ENCODE assay signal across 21 cellular contexts in the genomic region with DNA sequence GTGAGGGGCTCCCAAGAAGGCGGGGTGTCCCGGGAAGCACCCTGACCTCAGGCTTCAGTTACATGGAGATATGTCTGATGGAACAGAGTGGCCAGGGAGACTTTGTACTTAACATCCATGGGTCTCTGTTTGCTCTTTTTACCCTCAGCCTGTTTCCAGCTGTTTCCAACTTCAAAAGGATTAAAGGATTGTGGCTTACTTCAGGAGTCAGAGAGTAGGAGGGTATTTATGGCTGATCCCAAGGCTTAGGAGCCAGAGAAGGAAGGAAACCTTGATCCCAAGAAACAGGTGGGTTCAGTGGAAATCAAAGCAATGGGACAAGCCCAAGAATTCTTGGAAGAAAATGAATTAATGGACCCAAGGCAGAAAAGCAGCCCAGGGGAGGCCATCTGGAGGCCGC. TPM values are rescaled to one million over a fixed set of nuclear protein-coding genes. Genes with fewer than 3 reads are reported as not detected.
A peak's percentile ranks its signal among the peaks of the same experiment; 100 is the strongest.
DNase-seq lines count a peak whose midpoint lies in the region; FAIRE-seq and TF ChIP-seq lines count a peak whose summit lies in the region.
"Had no signal": no experiment of that assay in that cellular context is flagged by ENCODE, and none has a peak within 500 bp of the region (broad histone marks: within the 10 kb centered on the region; RNA-seq: fewer than 3 reads in every experiment).

No MANE protein-coding gene starts in this region.

- no peak overlapping the region for H3K4me3 ChIP-seq in astrocyte (ENCODE audit: insufficient read depth, low read depth, low read length)
- H3K4me3 ChIP-seq: Peyer's patch, SK-N-MC had no signal

- H3K4me1 ChIP-seq in astrocyte (ENCODE audit: insufficient read depth, low read length) = peaks cover 24% of the 10 kb centered on the region
- H3K4me1 ChIP-seq: Peyer's patch had no signal

- no peaks in the 10 kb centered on the region for H3K9me3 ChIP-seq in astrocyte (ENCODE audit: insufficient read depth, low read depth, low read length)
- H3K9me3 ChIP-seq: Peyer's patch had no signal

- no peak overlapping the region for H3K4me2 ChIP-seq in astrocyte (ENCODE audit: low read length)
- H3K4me2 ChIP-seq: KMS-11 had no signal

- peak; percentile 30 for DNase-seq in D721Med (ENCODE audit: insufficient read length, low spot score)
- peak; percentile 74 for DNase-seq in LHCN-M2 (ENCODE audit: low read depth)
- no peak for DNase-seq in astrocyte (ENCODE audit: low read depth)
- DNase-seq in osteocyte (ENCODE audit: extremely low spot score, unreplicated experiment) = peak; percentile 27
- no peak for DNase-seq in GM10266 (ENCODE audit: extremely low spot score)
- no peak for DNase-seq in HT-29 (ENCODE audit: low spot score)
- no peak for DNase-seq in activated CD4-positive, alpha-beta T cell treated with anti-CD3 and anti-CD28 coated beads, Interleukin-2, amount 50 U/mL, for 1 hour
- DNase-seq in AG08395 (ENCODE audit: low spot score) = no peak
- DNase-seq: ACHN, AML-193, DMS 273 treated with DMSO at 0.1 percent for 48 hours, GDM1, H7, NCI-H1436 treated with DMSO at 0.1 percent for 48 hours, NCI-H2029, NCI-H345, NCI-H526 treated with DMSO at 0.1 percent for 48 hours, Peyer's patch had no signal

- H3K4me3 Mint-ChIP-seq in astrocyte (ENCODE audit: unreplicated experiment) (no peak overlapping the region), osteocyte (ENCODE audit: unreplicated experiment) (no peak overlapping the region)

- no peaks in the 10 kb centered on the region for H4K20me1 ChIP-seq in astrocyte (ENCODE audit: insufficient read depth, low read length)

- H3K4me1 Mint-ChIP-seq in astrocyte (ENCODE audit: low read depth, unreplicated experiment) = peaks cover 44% of the 10 kb centered on the region
- peaks cover 19% of the 10 kb centered on the region for H3K4me1 Mint-ChIP-seq in osteocyte (ENCODE audit: unreplicated experiment)

- H3K36me3 ChIP-seq in astrocyte (ENCODE audit: insufficient read depth, low read length) = no peaks in the 10 kb centered on the region
- H3K36me3 ChIP-seq: Peyer's patch had no signal

- H3K36me3 Mint-ChIP-seq in astrocyte (ENCODE audit: low read depth, unreplicated experiment) (no peaks in the 10 kb centered on the region), osteocyte (ENCODE audit: unreplicated experiment) (no peaks in the 10 kb centered on the region)

- H3K27ac Mint-ChIP-seq in astrocyte (ENCODE audit: unreplicated experiment) (peak overlapping the region; percentile 74), osteocyte (ENCODE audit: unreplicated experiment) (no peak overlapping the region)

- H3K9ac ChIP-seq in astrocyte (ENCODE audit: low read length) = no peak overlapping the region
- H3K9ac ChIP-seq: KMS-11 had no signal

- no peaks in the 10 kb centered on the region for H3K79me2 ChIP-seq in astrocyte (ENCODE audit: insufficient read depth, low read length)

- no peak overlapping the region for H2AFZ ChIP-seq in astrocyte (ENCODE audit: low read depth, low read length)

- no peak overlapping the region for H3K27ac ChIP-seq in astrocyte (ENCODE audit: low read depth, low read length)
- H3K27ac ChIP-seq: C4-2B, KMS-11, Peyer's patch, SK-N-MC had no signal

- FAIRE-seq in D721Med (lab: Jason Lieb, UNC) (peak; percentile 41), astrocyte (lab: Jason Lieb, UNC) (no peak)

- H3K27me3 Mint-ChIP-seq in astrocyte (ENCODE audit: low read depth, unreplicated experiment) = no peaks in the 10 kb centered on the region
- no peaks in the 10 kb centered on the region for H3K27me3 Mint-ChIP-seq in osteocyte (ENCODE audit: unreplicated experiment)

- H3K9me3 Mint-ChIP-seq in astrocyte (ENCODE audit: unreplicated experiment) (peaks cover 3% of the 10 kb centered on the region), osteocyte (ENCODE audit: unreplicated experiment) (no peaks in the 10 kb centered on the region)

- H3K27me3 ChIP-seq in astrocyte (ENCODE audit: insufficient read depth, low read length) = no peaks in the 10 kb centered on the region
- H3K27me3 ChIP-seq: Peyer's patch had no signal

- TF ChIP-seq CTCF in D721Med (IDR thresholded peaks at IDR 0.05; ENCODE audit: insufficient read depth, missing control alignments) = no peak
- TF ChIP-seq CTCF in astrocyte (IDR thresholded peaks at IDR 0.05; ENCODE audit: insufficient read depth, low read depth, low read length) = no peak
- no peak for TF ChIP-seq CTCF in osteocyte (IDR thresholded peaks at IDR 0.05)
- no peak for TF ChIP-seq CTCF in GM10266 (IDR thresholded peaks at IDR 0.05; ENCODE audit: control insufficient read depth, insufficient read depth, low read depth, missing control alignments)

RNA-seq across cellular contexts. Expression of gene ZNF438, which starts 37.7 kb away (rescaled TPM):
- 5.1 and 5.3 TPM in 2 replicates for total RNA-seq in LHCN-M2 (2014; rRNA removed)
- polyA plus RNA-seq in LHCN-M2 (2012) = 3.1 TPM
- total RNA-seq in astrocyte = 2.2 and 2.4 TPM in 2 replicates
- 4.8 and 6.7 TPM in 2 replicates for total RNA-seq in osteocyte
- total RNA-seq in HT-29 (2014; rRNA removed; shearing (Covaris generic)) = 1.2 and 1.6 TPM in 2 replicates

Comparison
In these comparisons a context has a peak if more than half of its experiments do, and no peak if none do; other contexts are left out.
1. DNase-seq: peak in D721Med (single experiment), LHCN-M2 (single experiment) and osteocyte (single experiment); none in astrocyte (single experiment), GM10266 (single experiment), HT-29 (single experiment), activated CD4-positive, alpha-beta T cell treated with anti-CD3 and anti-CD28 coated beads, Interleukin-2, amount 50 U/mL, for 1 hour (single experiment) and AG08395 (single experiment).